In the genomic region with DNA sequence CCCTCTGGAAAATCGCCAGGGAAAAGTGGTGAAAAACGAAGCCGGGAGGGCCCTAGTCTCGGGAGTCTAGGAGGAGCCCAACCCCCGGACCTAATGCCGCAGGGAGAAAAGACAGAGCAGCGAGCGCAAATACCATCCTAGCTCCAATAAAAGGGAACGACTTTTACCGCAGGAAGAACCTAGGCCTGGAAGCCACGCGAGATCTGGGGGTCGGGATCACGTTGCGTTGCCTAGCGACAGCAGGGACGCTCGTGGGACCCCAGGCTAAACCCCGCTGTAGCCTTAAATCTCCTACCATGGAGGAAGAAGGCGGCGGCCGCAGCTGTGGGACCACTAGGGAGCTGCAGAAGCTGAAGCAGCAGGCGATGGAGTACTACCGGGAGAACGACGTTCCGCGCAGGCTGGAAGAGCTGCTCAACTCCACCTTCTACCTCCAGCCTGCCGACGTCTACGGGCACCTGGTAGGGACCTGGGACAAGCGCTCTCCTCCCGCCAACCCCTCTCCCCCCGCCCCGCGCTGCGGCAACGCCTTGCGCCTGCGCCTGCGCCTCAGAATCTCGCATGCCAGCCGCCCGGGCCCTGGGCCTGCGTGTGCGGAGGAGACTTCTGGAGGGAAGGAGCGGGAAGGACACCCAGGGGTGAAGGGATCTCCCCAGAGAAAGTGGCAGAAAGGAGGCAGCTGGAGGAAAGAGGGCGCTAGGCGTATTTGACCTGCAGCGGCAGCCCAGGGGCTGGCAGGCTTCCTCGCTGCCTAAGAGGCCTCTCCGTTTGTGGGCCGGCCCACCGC, we compare ENCODE assay signal across 8 cellular contexts. TPM values are rescaled to one million over a fixed set of nuclear protein-coding genes. Genes with fewer than 3 reads are reported as not detected.
A peak's percentile ranks its signal among the peaks of the same experiment; 100 is the strongest.
DNase-seq lines count a peak whose midpoint lies in the region; ATAC-seq and TF ChIP-seq lines count a peak whose summit lies in the region.

A gene with protein sequence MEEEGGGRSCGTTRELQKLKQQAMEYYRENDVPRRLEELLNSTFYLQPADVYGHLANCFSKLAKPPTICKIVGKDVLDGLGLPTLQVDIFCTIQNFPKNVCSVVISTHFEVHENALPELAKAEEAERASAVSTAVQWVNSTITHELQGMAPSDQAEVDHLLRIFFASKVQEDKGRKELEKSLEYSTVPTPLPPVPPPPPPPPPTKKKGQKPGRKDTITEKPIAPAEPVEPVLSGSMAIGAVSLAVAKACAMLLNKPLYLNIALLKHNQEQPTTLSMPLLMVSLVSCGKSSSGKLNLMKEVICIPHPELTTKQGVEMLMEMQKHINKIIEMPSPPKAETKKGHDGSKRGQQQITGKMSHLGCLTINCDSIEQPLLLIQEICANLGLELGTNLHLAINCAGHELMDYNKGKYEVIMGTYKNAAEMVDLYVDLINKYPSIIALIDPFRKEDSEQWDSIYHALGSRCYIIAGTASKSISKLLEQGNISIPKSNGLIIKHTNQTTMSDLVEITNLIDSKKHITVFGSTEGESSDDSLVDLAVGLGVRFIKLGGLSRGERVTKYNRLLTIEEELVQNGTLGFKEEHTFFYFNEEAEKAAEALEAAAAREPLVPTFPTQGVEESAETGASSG (plus strand): TSS at position 229 of the 787 bp plus-strand sequence. CDS start 68 bp downstream, at position 297.

- DNase-seq in AG10803 (ENCODE audit: low read depth) = peak; percentile 75
- peak; percentile 90 for DNase-seq in NCI-H2227 treated with DMSO at 0.1 percent for 48 hours (lab: John Stamatoyannopoulos, UW)
- peak; percentile 18 for DNase-seq in activated naive CD8-positive, alpha-beta T cell treated with anti-CD3 and anti-CD28 coated beads for 36 hours
- DNase-seq in globus pallidus (ENCODE audit: low spot score) = peak; percentile 71
- DNase-seq in non-pigmented ciliary epithelial cell (ENCODE audit: low read depth) = peak; percentile 35

- H3K27me3 Mint-ChIP-seq in activated naive CD8-positive, alpha-beta T cell treated with anti-CD3 and anti-CD28 coated beads for 36 hours = peaks cover 66% of the 10 kb centered on the region

- H3K4me1 Mint-ChIP-seq in activated naive CD8-positive, alpha-beta T cell treated with anti-CD3 and anti-CD28 coated beads for 36 hours = peaks cover 19% of the 10 kb centered on the region

- ATAC-seq in GM18867 (IDR thresholded peaks at IDR 0.05; ENCODE audit: unreplicated experiment) (peak; percentile 63), HG03039 (IDR thresholded peaks at IDR 0.05; ENCODE audit: unreplicated experiment) (peak; percentile 55), GM18520 (IDR thresholded peaks at IDR 0.05; ENCODE audit: unreplicated experiment) (no peak)

- H3K9me3 Mint-ChIP-seq in activated naive CD8-positive, alpha-beta T cell treated with anti-CD3 and anti-CD28 coated beads for 36 hours = no peaks in the 10 kb centered on the region

- H3K4me3 Mint-ChIP-seq in activated naive CD8-positive, alpha-beta T cell treated with anti-CD3 and anti-CD28 coated beads for 36 hours = peak within 1 kb of the TSS; percentile 42

- H3K27ac Mint-ChIP-seq in activated naive CD8-positive, alpha-beta T cell treated with anti-CD3 and anti-CD28 coated beads for 36 hours = no peak within 1 kb of the TSS

- TF ChIP-seq CTCF in AG10803 (conservative IDR thresholded peaks at IDR 0.05; ENCODE audit: low read length) = no peak

- peak within 1 kb of the TSS; percentile 92 for H3K4me3 ChIP-seq in AG10803 (ENCODE audit: low read length)

- no peaks in the 10 kb centered on the region for H3K36me3 Mint-ChIP-seq in activated naive CD8-positive, alpha-beta T cell treated with anti-CD3 and anti-CD28 coated beads for 36 hours

RNA-seq across cellular contexts. Expression of the gene that starts here (rescaled TPM):
- total RNA-seq in activated naive CD8-positive, alpha-beta T cell treated with anti-CD3 and anti-CD28 coated beads for 36 hours = not detected

Comparison
In these comparisons a context has a peak if more than half of its experiments do, and no peak if none do; other contexts are left out.
1. Peak in DNase-seq in activated naive CD8-positive, alpha-beta T cell treated with anti-CD3 and anti-CD28 coated beads for 36 hours; RNA of the gene not detected or under 1 TPM.
2. DNase-seq: peak in every context shown above with its lines; median percentile 90 in NCI-H2227 treated with DMSO at 0.1 percent for 48 hours; 75 in AG10803; 71 in globus pallidus; 35 in non-pigmented ciliary epithelial cell; 18 in activated naive CD8-positive, alpha-beta T cell treated with anti-CD3 and anti-CD28 coated beads for 36 hours.